Comparison of ENCODE assay signal across 7 cellular contexts in genomic region chr2:9355270-9355669, GRCh38.
"Had no signal": no experiment of that assay in that cellular context is flagged by ENCODE, and none has a peak within 500 bp of the region (broad histone marks: within the 10 kb centered on the region; RNA-seq: fewer than 3 reads in every experiment).

No MANE protein-coding gene starts in this region.

- H3K9ac ChIP-seq: KMS-11 had no signal

- DNase-seq: H7, KBM-7 had no signal

- ATAC-seq: HCT116 had no signal

- H3K9me3 Mint-ChIP-seq: IgD-negative memory B cell had no signal

- H3K27ac Mint-ChIP-seq: IgD-negative memory B cell had no signal

- H3K27ac ChIP-seq: HL-60, KMS-11 had no signal

- H3K9me3 ChIP-seq: HAP-1 had no signal

- H3K4me2 ChIP-seq: KMS-11 had no signal

- H3K4me3 Mint-ChIP-seq: IgD-negative memory B cell had no signal
